Comparison of ENCODE assay signal across 18 cellular contexts in genomic region chr4:187204389-187204920, GRCh38.
DNase-seq lines count a peak whose midpoint lies in the region; ATAC-seq and TF ChIP-seq lines count a peak whose summit lies in the region.
"Had no signal": no experiment of that assay in that cellular context is flagged by ENCODE, and none has a peak within 500 bp of the region (broad histone marks: within the 10 kb centered on the region; RNA-seq: fewer than 3 reads in every experiment).

No MANE protein-coding gene starts in this region.

- TF ChIP-seq CTCF in PC-3 (conservative IDR thresholded peaks at IDR 0.05; ENCODE audit: low read depth, low read length) = no peak
- no peak for TF ChIP-seq CTCF in mammary epithelial cell (conservative IDR thresholded peaks at IDR 0.05 in 1 of 2, IDR thresholded peaks at IDR 0.05 in 1 of 2; ENCODE audit: extremely low read depth in 1 of 2, insufficient read depth in 1 of 2, low read depth in 1 of 2, low read length in 2 of 2)

- in situ Hi-C loops in mammary epithelial cell (cut with MboI; ENCODE audit: low sequenced_read_pairs in 2 of 2) = no loop called here

- no peak overlapping the region for H3K9ac ChIP-seq in PC-3 (ENCODE audit: low read length)
- H3K9ac ChIP-seq in mammary epithelial cell (ENCODE audit: insufficient read depth, low read length) = no peak overlapping the region

- POLR2A ChIA-PET in PC-3 (lab: Charles Lee; ENCODE audit: unreplicated experiment) = interaction anchor here (0.6 kb wide), 1 partner anchor 183 kb away, joined by 3 read pairs; no protein-coding TSS in a partner anchor

- no peak for ATAC-seq in PC-3
- ATAC-seq in T-helper 17 cell = no peak
- ATAC-seq in HG03175 (IDR thresholded peaks at IDR 0.05; ENCODE audit: unreplicated experiment) = no peak
- ATAC-seq: CD8-positive, alpha-beta T cell; K562; Right ventricle myocardium inferior had no signal

- 0 out of 2 replicates have a peak, but pooled peaks cover 8% of the 10 kb centered on the region for H3K9me3 ChIP-seq in PC-3 (ENCODE audit: low read length)
- H3K9me3 ChIP-seq in mammary epithelial cell (replicated peaks; ENCODE audit: insufficient read depth, low read length) = peaks cover 7% of the 10 kb centered on the region
- no peaks in the 10 kb centered on the region for H3K9me3 ChIP-seq in T-helper 17 cell (ENCODE audit: control insufficient read depth, low read length, poor library complexity, severe bottlenecking)
- H3K9me3 ChIP-seq: BE2C, HAP-1 had no signal

- intact Hi-C loops in PC-3 (cut with micrococcal nuclease) (loop anchor here (10.0 kb wide), 1 partner anchor 260 kb away; no protein-coding TSS in a partner anchor), mammary epithelial cell (cut with micrococcal nuclease) (no loop called here)

- WGBS in mammary epithelial cell (ENCODE audit: low coverage, missing lambda C conversion rate) = 38% methylated on average over 5 of the region's 5 CpGs

- no peak overlapping the region for H3K27ac Mint-ChIP-seq in T-helper 17 cell
- H3K27ac Mint-ChIP-seq: CD8-positive, alpha-beta T cell had no signal

- no peaks in the 10 kb centered on the region for H3K9me2 ChIP-seq in PC-3 (replicated peaks; ENCODE audit: low read length)

- H3K27me3 Mint-ChIP-seq in T-helper 17 cell = no peaks in the 10 kb centered on the region

- H3K4me1 ChIP-seq in PC-3 (ENCODE audit: insufficient read depth, low read length) = peaks cover 15% of the 10 kb centered on the region
- H3K4me1 ChIP-seq in mammary epithelial cell (ENCODE audit: insufficient read depth, low read length) = no peaks in the 10 kb centered on the region
- H3K4me1 ChIP-seq: BE2C, HAP-1 had no signal

- no peaks in the 10 kb centered on the region for H3K36me3 ChIP-seq in PC-3 (ENCODE audit: low read depth, low read length)
- H3K36me3 ChIP-seq in mammary epithelial cell (ENCODE audit: insufficient read depth, low read length) = no peaks in the 10 kb centered on the region
- H3K36me3 ChIP-seq: BE2C, HAP-1 had no signal

- H3K27ac ChIP-seq in PC-3 (ENCODE audit: low read length) (no peak overlapping the region), mammary epithelial cell (ENCODE audit: insufficient read depth, low read depth, low read length) (no peak overlapping the region)

- H3K79me2 ChIP-seq in PC-3 (ENCODE audit: low read length) (no peaks in the 10 kb centered on the region), mammary epithelial cell (ENCODE audit: insufficient read depth, low read length) (no peaks in the 10 kb centered on the region)

- BruUV-seq in PC-3 (replicated peaks; lab: Mats Ljungman, UMichigan) = no TSS peak
- BruUV-seq in mammary epithelial cell (replicated peaks; lab: Mats Ljungman, UMichigan) = no TSS peak

- H3K27me3 ChIP-seq in PC-3 (ENCODE audit: low read length) = no peaks in the 10 kb centered on the region
- H3K27me3 ChIP-seq in mammary epithelial cell (ENCODE audit: insufficient read depth, low read length) = no peaks in the 10 kb centered on the region
- H3K27me3 ChIP-seq: BE2C had no signal

- no peak overlapping the region; the same call in 1 of the 2 replicates for H3K4me2 ChIP-seq in PC-3 (ENCODE audit: low read length)
- H3K4me2 ChIP-seq in mammary epithelial cell (ENCODE audit: insufficient read depth, low read depth, low read length) = no peak overlapping the region

- no peak overlapping the region for H2AFZ ChIP-seq in PC-3 (ENCODE audit: low read length)
- H2AFZ ChIP-seq in mammary epithelial cell (ENCODE audit: low read depth, low read length) = peak overlapping the region; percentile 35

- DNase-seq in EL = peak; percentile 72
- peak; percentile 70 for DNase-seq in PC-3
- DNase-seq in mammary epithelial cell = peak; percentile 40
- DNase-seq in myocyte (ENCODE audit: low read depth) = peak; percentile 20
- no peak for DNase-seq in T-helper 17 cell
- no peak for DNase-seq in COR-L47 (lab: John Stamatoyannopoulos, UW)
- DNase-seq in activated CD4-positive, alpha-beta T cell treated with anti-CD3 and anti-CD28 coated beads for 4 hours = no peak
- DNase-seq: BE2C; CD8-positive, alpha-beta T cell; DMS 273 treated with DMSO at 0.1 percent for 48 hours; NCI-H1092; NCI-H2107; NCI-H345; NCI-H526 treated with DMSO at 0.1 percent for 48 hours had no signal

- H3K4me3 Mint-ChIP-seq in T-helper 17 cell = no peak overlapping the region
- H3K4me3 Mint-ChIP-seq: CD8-positive, alpha-beta T cell had no signal

- CTCF ChIA-PET in PC-3 (lab: Charles Lee) = no interaction called here
- CTCF ChIA-PET in mammary epithelial cell (lab: Charles Lee; ENCODE audit: low non-redundant PET) = no interaction called here

- H3K4me1 Mint-ChIP-seq in T-helper 17 cell = no peaks in the 10 kb centered on the region

- dilution Hi-C loops in mammary epithelial cell (cut with HindIII; ENCODE audit: low sequenced_read_pairs) = no loop called here

- H3F3A ChIP-seq in PC-3 (ENCODE audit: low read length, unreplicated experiment) = no peaks in the 10 kb centered on the region

- H3K36me3 Mint-ChIP-seq in T-helper 17 cell (ENCODE audit: low read depth) = no peaks in the 10 kb centered on the region
- H3K36me3 Mint-ChIP-seq: CD8-positive, alpha-beta T cell had no signal

- H3K4me3 ChIP-seq in PC-3 (ENCODE audit: low read length) (no peak overlapping the region), mammary epithelial cell (replicated peaks in 1 of 3; ENCODE audit: insufficient read depth in 1 of 3, low read depth in 2 of 3, low read length in 3 of 3) (no peak overlapping the region)
- H3K4me3 ChIP-seq: HAP-1, K562 had no signal

- H4K20me1 ChIP-seq in PC-3 (ENCODE audit: low read length) (no peaks in the 10 kb centered on the region), mammary epithelial cell (ENCODE audit: insufficient read depth, low read length) (no peaks in the 10 kb centered on the region)

Comparison
In these comparisons a context has a peak if more than half of its experiments do, and no peak if none do; other contexts are left out.
1. DNase-seq: peak in EL (single experiment), PC-3 (single experiment), mammary epithelial cell (single experiment) and myocyte (single experiment); none in T-helper 17 cell (0 of 3), COR-L47 (single experiment) and activated CD4-positive, alpha-beta T cell treated with anti-CD3 and anti-CD28 coated beads for 4 hours (0 of 2).